In genomic region chr14:72856530-72857264, GRCh38 we compare ENCODE assay signal across 17 cellular contexts. TPM values are rescaled to one million over a fixed set of nuclear protein-coding genes. Genes with fewer than 3 reads are reported as not detected.
A peak's percentile ranks its signal among the peaks of the same experiment; 100 is the strongest.
DNase-seq lines count a peak whose midpoint lies in the region; ATAC-seq, FAIRE-seq and TF ChIP-seq lines count a peak whose summit lies in the region.
"Had no signal": no experiment of that assay in that cellular context is flagged by ENCODE, and none has a peak within 500 bp of the region (broad histone marks: within the 10 kb centered on the region; RNA-seq: fewer than 3 reads in every experiment).

No MANE protein-coding gene starts in this region.

- H3K79me2 ChIP-seq in HepG2 (ENCODE audit: insufficient read depth, low read length): no peaks in the 10 kb centered on the region

- no peak overlapping the region for H3K27ac ChIP-seq in WERI-Rb-1
- no peak overlapping the region for H3K27ac ChIP-seq in HepG2 (ENCODE audit: extremely low read length, insufficient read depth, low read length)
- peak overlapping the region; percentile 48 for H3K27ac ChIP-seq in psoas muscle
- H3K27ac ChIP-seq: BLaER1, Peyer's patch had no signal

- TF ChIP-seq POLR2A in HepG2 (IDR thresholded peaks at IDR 0.05; ENCODE audit: insufficient read depth in 1 of 2, low read depth in 2 of 2, low read length in 2 of 2): no peak

- H3K27me3 ChIP-seq in WERI-Rb-1 (ENCODE audit: insufficient read depth, low read depth, severe bottlenecking): no peaks in the 10 kb centered on the region
- H3K27me3 ChIP-seq in HepG2 (ENCODE audit: control insufficient read depth in 1 of 2, insufficient read depth in 2 of 2, low read length in 2 of 2): 0 out of 5 replicates have a peak, but pooled peaks cover 1 to 6% of the 10 kb centered on the region in 2 experiments
- no peaks in the 10 kb centered on the region for H3K27me3 ChIP-seq in psoas muscle (ENCODE audit: insufficient read depth in 3 of 3, low read length in 2 of 3)
- no peaks in the 10 kb centered on the region for H3K27me3 ChIP-seq in MG63
- H3K27me3 ChIP-seq: BLaER1, Peyer's patch had no signal

- intact Hi-C loops in HepG2 (cut with micrococcal nuclease; ENCODE audit: unreplicated experiment): no loop called here
- intact Hi-C loops in psoas muscle (cut with DNase I): no loop called here

- TF ChIP-seq EP300 in HepG2 (IDR thresholded peaks at IDR 0.05; ENCODE audit: low read depth in 2 of 2, low read length in 2 of 2): no peak
- no peak for TF ChIP-seq EP300 in HepG2 (CRISPR knock-in tag; IDR thresholded peaks at IDR 0.05; ENCODE audit: borderline replicate concordance)

- H3K36me3 ChIP-seq in WERI-Rb-1 (no peaks in the 10 kb centered on the region; the same call in 1 of the 2 replicates), HepG2 (replicated peaks in 1 of 2; ENCODE audit: control insufficient read depth in 1 of 2, insufficient read depth in 2 of 2, low read length in 2 of 2) (no peaks in the 10 kb centered on the region), psoas muscle (ENCODE audit: insufficient read depth in 1 of 2, low read depth in 1 of 2) (no peaks in the 10 kb centered on the region), MG63 (peaks cover 7% of the 10 kb centered on the region)
- H3K36me3 ChIP-seq: BLaER1, HAP-1, Peyer's patch had no signal

- CTCF ChIA-PET in HepG2 (lab: Yijun Ruan, JAX; ENCODE audit: low intra/inter-chr PET ratio, low total read pairs): no interaction called here

- H4K20me1 ChIP-seq in HepG2 (ENCODE audit: insufficient read depth, low read length): no peaks in the 10 kb centered on the region
- H4K20me1 ChIP-seq: BLaER1 had no signal

- H3K9me3 ChIP-seq in WERI-Rb-1 (ENCODE audit: severe bottlenecking) (no peaks in the 10 kb centered on the region), HepG2 (ENCODE audit: low read length) (no peaks in the 10 kb centered on the region), psoas muscle (no peaks in the 10 kb centered on the region), MG63 (no peaks in the 10 kb centered on the region)
- H3K9me3 ChIP-seq: BLaER1, HAP-1, Peyer's patch had no signal

- TF ChIP-seq CTCF in WERI-Rb-1 (IDR thresholded peaks at IDR 0.05; ENCODE audit: low read depth, low read length): no peak
- no peak for TF ChIP-seq CTCF in HepG2 (CRISPR knock-in tag; IDR thresholded peaks at IDR 0.05)
- no peak for TF ChIP-seq CTCF in psoas muscle (IDR thresholded peaks at IDR 0.05)

- H3K4me1 ChIP-seq in HepG2 (ENCODE audit: insufficient read depth, low read length) (0 out of 2 replicates have a peak, but pooled peaks cover 16% of the 10 kb centered on the region), psoas muscle (peaks cover 34% of the 10 kb centered on the region)

- in situ Hi-C loops in HepG2 (cut with HindIII; ENCODE audit: extremely low pct_ligation_motif_present, low pct_unique_long_range_greater_than_20kb): no loop called here

- FAIRE-seq in HTR-8/SVneo (lab: Jason Lieb, UNC) (peak; percentile 36), HepG2 (lab: Jason Lieb, UNC) (no peak)

- H2AFZ ChIP-seq in HepG2 (ENCODE audit: low read length): no peak overlapping the region

- DNase-seq in HTR-8/SVneo (ENCODE audit: insufficient read length, low spot score): no peak
- DNase-seq in WERI-Rb-1: peak; percentile 17
- no peak for DNase-seq in HepG2 (ENCODE audit: low spot score)
- no peak for DNase-seq in psoas muscle
- DNase-seq in MG63: no peak
- no peak for DNase-seq in activated gamma-delta T cell treated with Interleukin-2 at 50 U/mL for 16 hours
- DNase-seq: CD8-positive, alpha-beta memory T cell; NCI-H1092 treated with DMSO at 0.1 percent for 48 hours; NCI-H1694; NCI-H2107; NCI-H748 treated with DMSO at 0.1 percent for 48 hours; Peyer's patch; Right ventricle myocardium superior had no signal

- no peak for TF ChIP-seq RAD21 in HepG2 (CRISPR knock-in tag; IDR thresholded peaks at IDR 0.05)

- no peak overlapping the region for H3K9ac ChIP-seq in HepG2 (ENCODE audit: insufficient read depth, low read depth, low read length)
- H3K9ac ChIP-seq: BLaER1 had no signal

- H3K4me3 ChIP-seq in WERI-Rb-1 (ENCODE audit: low read depth, low read length) (no peak overlapping the region), HepG2 (replicated peaks in 1 of 3; ENCODE audit: insufficient read depth in 1 of 3, low read depth in 2 of 3, low read length in 3 of 3) (no peak overlapping the region), psoas muscle (no peak overlapping the region), MG63 (no peak overlapping the region)
- H3K4me3 ChIP-seq: BLaER1, HAP-1, Peyer's patch had no signal

- no TSS peak for BruUV-seq in HepG2 (replicated peaks; lab: Mats Ljungman, UMichigan)

- 59% methylated on average over 10 of the region's 12 CpGs for WGBS in HepG2 (ENCODE audit: low lambda C conversion rate)
- WGBS in psoas muscle, 3 donors: 64 to 69% (median 66%) methylated on average over 12 of the region's 12 CpGs

- POLR2A ChIA-PET in HepG2 (lab: Yijun Ruan, JAX): no interaction called here

- no peak for ATAC-seq in HepG2
- peak in 3 of 4 donors; percentile 35 to 66 (median 50) for ATAC-seq in psoas muscle
- no peak for ATAC-seq in GM18909 (IDR thresholded peaks at IDR 0.05; ENCODE audit: poor library complexity, unreplicated experiment)
- ATAC-seq: SK-N-SH treated with all-trans-retinoic acid at 6 μM for 48 hours had no signal

- no peak overlapping the region for H3K4me2 ChIP-seq in HepG2 (ENCODE audit: low read depth, low read length)
- H3K4me2 ChIP-seq: BLaER1 had no signal

TF ChIP-seq in HepG2, 621 proteins besides CTCF, POLR2A, EP300 and RAD21:
- TF ChIP-seq MAFF (IDR thresholded peaks at IDR 0.05; ENCODE audit: low read depth, low read length) (0 out of 2 replicates have a peak, but pooled peaks have one; percentile 8), MAFK (conservative IDR thresholded peaks at IDR 0.05 in 1 of 2, IDR thresholded peaks at IDR 0.05 in 1 of 2; ENCODE audit: low read length in 2 of 2) (peak; percentile 25 to 54; a peak in 2 of 4 replicates), SUZ12 (IDR thresholded peaks at IDR 0.05; ENCODE audit: low read depth, low read length) (no peak)

RNA-seq across cellular contexts. Expression of gene DPF3, which starts 37.2 kb away (rescaled TPM):
- 0.60 TPM in 2 replicates for total RNA-seq in HepG2 (2016; rRNA removed; fragmentation: Illumina TruSeq; extraction: Trizol)
- 0.09 and 0.20 TPM in 2 replicates for total RNA-seq in HepG2 (2016; cell fraction: cytosol; rRNA removed; fragmentation: Illumina TruSeq; extraction: Trizol; ENCODE audit: low read depth)
- 0.73 and 0.84 TPM in 2 replicates for total RNA-seq in HepG2 (2016; cell fraction: insoluble cytoplasmic fraction; rRNA removed; fragmentation: Illumina TruSeq; extraction: Trizol)
- total RNA-seq in HepG2 (2016; cell fraction: membrane; rRNA removed; fragmentation: Illumina TruSeq; extraction: Trizol): 0.37 and 0.38 TPM in 2 replicates
- total RNA-seq in HepG2 (2016; cell fraction: nucleus; rRNA removed; fragmentation: Illumina TruSeq; extraction: Trizol): 1.8 TPM in 2 replicates
- polyA plus RNA-seq in HepG2 (2011; rRNA removed): 0.09 and 0.14 TPM in 2 replicates
- 0.04 and 0.05 TPM in 2 replicates for polyA plus RNA-seq in HepG2 (2011; cell fraction: cytosol; rRNA removed)
- 0.26 and 0.66 TPM in 2 replicates for polyA plus RNA-seq in HepG2 (2011; cell fraction: nucleus; rRNA removed)
- polyA plus RNA-seq in HepG2 (2012): 0.05 and 0.24 TPM in 2 replicates
- 0.05 and 0.17 TPM in 2 replicates for polyA plus RNA-seq in HepG2 (2016; cell fraction: cytosol; fragmentation: Illumina TruSeq; extraction: Trizol; ENCODE audit: low read depth)
- polyA plus RNA-seq in HepG2 (2016; cell fraction: insoluble cytoplasmic fraction; fragmentation: Illumina TruSeq; extraction: Trizol; ENCODE audit: low read depth): 0.32 and 0.46 TPM in 2 replicates
- polyA plus RNA-seq in HepG2 (2016; cell fraction: membrane; fragmentation: Illumina TruSeq; extraction: Trizol; ENCODE audit: low read depth): 0.15 and 0.17 TPM in 2 replicates
- polyA plus RNA-seq in HepG2 (2016; cell fraction: nucleus; fragmentation: Illumina TruSeq; extraction: Trizol; ENCODE audit: insufficient read depth, low read depth): 1.3 and 1.6 TPM in 2 replicates
- polyA minus RNA-seq in HepG2 (2011; rRNA and poly(A)+ RNA removed; ENCODE audit: low replicate concordance): 0.16 and 2.6 TPM in 2 replicates
- polyA minus RNA-seq in HepG2 (2011; cell fraction: cytosol; rRNA and poly(A)+ RNA removed): not detected in 2 replicates
- 0.25 and 0.77 TPM in 2 replicates for polyA minus RNA-seq in HepG2 (2011; cell fraction: nucleus; rRNA and poly(A)+ RNA removed)
- 10 to 100 TPM; 19.4 to 25.3 (median 23.1) TPM for total RNA-seq in psoas muscle
- polyA plus RNA-seq in psoas muscle: 10 to 100 TPM in 2 of 3 donors, 1 to 10 TPM in 1; 2.3 to 14.9 (median 10.2) TPM
- total RNA-seq in MG63 (2014; rRNA removed; shearing (Covaris generic); ENCODE audit: low replicate concordance): 2.3 and 5.6 TPM in 2 replicates

Comparison
In these comparisons a context has a peak if more than half of its experiments do, and no peak if none do; other contexts are left out.
1. ATAC-seq: peak in psoas muscle (3 of 4); none in HepG2 (single experiment) and GM18909 (single experiment).